In the genomic region with DNA sequence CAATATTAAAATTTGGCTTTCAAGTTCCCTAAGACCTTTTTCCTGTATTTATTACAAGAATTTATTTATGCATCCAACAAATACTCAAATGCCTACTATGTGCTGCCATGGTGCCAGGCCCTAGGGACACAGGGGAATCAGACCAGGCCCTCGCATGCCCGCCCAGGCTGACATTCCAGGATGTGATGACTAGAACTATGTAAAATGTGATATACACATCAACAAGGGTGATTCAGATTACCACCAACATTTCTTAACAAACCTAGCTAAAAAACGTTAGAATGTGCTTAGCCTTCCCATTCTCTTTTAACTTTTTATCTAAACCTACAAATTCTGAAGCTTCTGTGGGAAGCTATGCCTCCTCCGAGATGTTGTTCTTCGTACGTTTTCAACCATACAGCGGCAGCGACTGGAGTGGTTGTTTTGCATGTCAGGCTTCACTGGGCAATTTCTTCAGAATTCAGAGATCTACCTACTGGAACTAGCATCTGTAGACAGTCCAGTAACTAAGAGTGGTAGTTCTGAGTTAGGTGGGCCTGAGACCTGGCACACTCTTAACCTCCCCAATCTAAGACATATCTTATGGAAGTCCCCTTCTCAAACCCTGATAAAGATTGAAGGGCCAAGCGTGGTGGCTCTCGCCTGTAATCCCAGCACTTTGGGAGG, we compare ENCODE assay signal across 8 cellular contexts. TPM values are rescaled to one million over a fixed set of nuclear protein-coding genes. Genes with fewer than 3 reads are reported as not detected.
DNase-seq lines count a peak whose midpoint lies in the region; ATAC-seq and TF ChIP-seq lines count a peak whose summit lies in the region.

No MANE protein-coding gene starts in this region.

- no peak for TF ChIP-seq CTCF in astrocyte of the spinal cord (IDR thresholded peaks at IDR 0.05; ENCODE audit: low read depth, low read length)
- no peak for TF ChIP-seq CTCF in uterus (IDR thresholded peaks at IDR 0.05)

- H3K36me3 ChIP-seq in muscle layer of duodenum (ENCODE audit: control insufficient read depth in 1 of 2, insufficient read depth in 2 of 2, low read length in 2 of 2) (no peaks in the 10 kb centered on the region), uterus (no peaks in the 10 kb centered on the region)

- H3K4me1 ChIP-seq in muscle layer of duodenum (ENCODE audit: control insufficient read depth in 1 of 2, insufficient read depth in 2 of 2, low read length in 2 of 2) (peaks cover 11 to 41% of the 10 kb centered on the region in 2 donors), uterus (peaks cover 0 to 15% of the 10 kb centered on the region in 2 donors)

- DNase-seq in astrocyte of the spinal cord (ENCODE audit: low read depth, low spot score) (peak; percentile 81), uterus (no peak), nucleus accumbens (lab: John Stamatoyannopoulos, UW) (no peak)
- no peak for DNase-seq in stimulated activated naive CD4-positive, alpha-beta T cell treated with Interleukin-2 at 50 U/mL for 16 hours (lab: John Stamatoyannopoulos, UW)
- no peak for DNase-seq in stimulated activated effector memory CD8-positive, alpha-beta T cell treated with anti-CD3 and anti-CD28 coated beads, Interleukin-12 subunit alpha, Interleukin-12 subunit beta, amount 100 ng/mL, for 72 hours (ENCODE audit: low spot score in 2 of 2)

- no peak overlapping the region for H3K4me3 Mint-ChIP-seq in stimulated activated effector memory CD8-positive, alpha-beta T cell treated with anti-CD3 and anti-CD28 coated beads, Interleukin-12 subunit alpha, Interleukin-12 subunit beta, amount 100 ng/mL, for 72 hours

- H3K4me3 ChIP-seq in astrocyte of the spinal cord (ENCODE audit: low read depth, low read length): no peak overlapping the region
- H3K4me3 ChIP-seq in muscle layer of duodenum (ENCODE audit: low read depth in 1 of 2, low read length in 2 of 2): no peak overlapping the region
- H3K4me3 ChIP-seq in uterus: no peak overlapping the region

- TF ChIP-seq POLR2A in uterus (IDR thresholded peaks at IDR 0.05): no peak

- no peak overlapping the region for H3K27ac Mint-ChIP-seq in stimulated activated effector memory CD8-positive, alpha-beta T cell treated with anti-CD3 and anti-CD28 coated beads, Interleukin-12 subunit alpha, Interleukin-12 subunit beta, amount 100 ng/mL, for 72 hours

- H3K9me3 ChIP-seq in muscle layer of duodenum (ENCODE audit: control insufficient read depth in 1 of 2, low read length in 2 of 2) (no peaks in the 10 kb centered on the region), uterus (no peaks in the 10 kb centered on the region)

- H3K9me3 Mint-ChIP-seq in stimulated activated effector memory CD8-positive, alpha-beta T cell treated with anti-CD3 and anti-CD28 coated beads, Interleukin-12 subunit alpha, Interleukin-12 subunit beta, amount 100 ng/mL, for 72 hours: no peaks in the 10 kb centered on the region

- intact Hi-C loops in uterus (cut with DNase I; ENCODE audit: low total_unique reads): no loop called here

- H3K4me1 Mint-ChIP-seq in stimulated activated effector memory CD8-positive, alpha-beta T cell treated with anti-CD3 and anti-CD28 coated beads, Interleukin-12 subunit alpha, Interleukin-12 subunit beta, amount 100 ng/mL, for 72 hours: peaks cover 58% of the 10 kb centered on the region

- ATAC-seq in GM18511 (IDR thresholded peaks at IDR 0.05; ENCODE audit: unreplicated experiment): peak; percentile 41
- ATAC-seq in HG03064 (IDR thresholded peaks at IDR 0.05; ENCODE audit: low read depth, unreplicated experiment): peak; percentile 57
- ATAC-seq in stimulated activated effector memory CD8-positive, alpha-beta T cell treated with anti-CD3 and anti-CD28 coated beads, Interleukin-12 subunit alpha, Interleukin-12 subunit beta, amount 100 ng/mL, for 72 hours: no peak

- no peaks in the 10 kb centered on the region for H3K27me3 ChIP-seq in muscle layer of duodenum (ENCODE audit: low read depth, low read length)
- no peaks in the 10 kb centered on the region for H3K27me3 ChIP-seq in uterus

- H3K27ac ChIP-seq in muscle layer of duodenum (ENCODE audit: low read length) (peak overlapping the region; percentile 42), uterus (no peak overlapping the region)

- peaks cover 4% of the 10 kb centered on the region for H3K36me3 Mint-ChIP-seq in stimulated activated effector memory CD8-positive, alpha-beta T cell treated with anti-CD3 and anti-CD28 coated beads, Interleukin-12 subunit alpha, Interleukin-12 subunit beta, amount 100 ng/mL, for 72 hours

- in situ Hi-C loops in astrocyte of the spinal cord (cut with HindIII; ENCODE audit: low sequenced_read_pairs): no loop called here

RNA-seq across cellular contexts. Expression of gene GNA12, which starts 22.1 kb away (rescaled TPM):
- 100 to 1,000 TPM in 1 of 4 donors, 10 to 100 TPM in 3; 20.5 to 109 (median 50.3) TPM for total RNA-seq in uterus
